Comparison of ENCODE assay signal across 9 cellular contexts in genomic region chr10:119654540-119654939, GRCh38. TPM values are rescaled to one million over a fixed set of nuclear protein-coding genes. Genes with fewer than 3 reads are reported as not detected.
DNase-seq lines count a peak whose midpoint lies in the region; ATAC-seq and TF ChIP-seq lines count a peak whose summit lies in the region.
"Had no signal": no experiment of that assay in that cellular context is flagged by ENCODE, and none has a peak within 500 bp of the region (broad histone marks: within the 10 kb centered on the region; RNA-seq: fewer than 3 reads in every experiment).

No MANE protein-coding gene starts in this region.

- BruUV-seq in Caco-2 (replicated peaks; lab: Mats Ljungman, UMichigan), result no TSS peak

- H3K27ac Mint-ChIP-seq in nephron progenitor cell (peak overlapping the region; percentile 82), Caco-2 (ENCODE audit: unreplicated experiment) (no peak overlapping the region)

- H3K36me3 ChIP-seq in BLaER1 (peaks cover 36% of the 10 kb centered on the region), MG63 (peaks cover 55% of the 10 kb centered on the region), Caco-2 (ENCODE audit: control insufficient read depth, insufficient read depth, low read length) (0 out of 2 replicates have a peak, but pooled peaks cover 3% of the 10 kb centered on the region)

- no peak overlapping the region for H3K9ac ChIP-seq in BLaER1

- H3K4me1 ChIP-seq in BLaER1 (peaks cover 67% of the 10 kb centered on the region), Caco-2 (peaks cover 19% of the 10 kb centered on the region)

- intact Hi-C loops in Caco-2 (cut with micrococcal nuclease; ENCODE audit: unreplicated experiment), result no loop called here

- H3K36me3 Mint-ChIP-seq in nephron progenitor cell (ENCODE audit: low read depth) (peaks cover 46% of the 10 kb centered on the region), Caco-2 (ENCODE audit: insufficient read depth, unreplicated experiment) (peaks cover 32% of the 10 kb centered on the region)

- H3K27me3 Mint-ChIP-seq in nephron progenitor cell (ENCODE audit: low read depth, poor library complexity) (peaks cover 4% of the 10 kb centered on the region), Caco-2 (ENCODE audit: insufficient read depth, unreplicated experiment) (no peaks in the 10 kb centered on the region)

- ATAC-seq in HG02610 (IDR thresholded peaks at IDR 0.05; ENCODE audit: unreplicated experiment), result no peak

- no peaks in the 10 kb centered on the region for H3K27me3 ChIP-seq in BLaER1
- no peaks in the 10 kb centered on the region for H3K27me3 ChIP-seq in MG63
- H3K27me3 ChIP-seq in Caco-2 (replicated peaks; ENCODE audit: control insufficient read depth, insufficient read depth, low read length), result no peaks in the 10 kb centered on the region

- CTCF ChIA-PET in Caco-2 (lab: Charles Lee), result interaction anchor here (0.6 to 1.2 kb wide), 3 partner anchors 24 to 259 kb away, joined by 4 to 6 read pairs (median 5); no protein-coding TSS in a partner anchor

- H3K27ac ChIP-seq in BLaER1, result peak overlapping the region; percentile 47; the same call in 1 of the 2 replicates

- no peak overlapping the region for H3K4me3 ChIP-seq in BLaER1
- peak overlapping the region; percentile 78 for H3K4me3 ChIP-seq in MG63
- peak overlapping the region; percentile 96 for H3K4me3 ChIP-seq in choroid plexus epithelial cell (ENCODE audit: low read depth, low read length)
- no peak overlapping the region for H3K4me3 ChIP-seq in Caco-2 (ENCODE audit: low read depth, low read length)

- peaks cover 3% of the 10 kb centered on the region; the same call in 1 of the 2 replicates for H3K9me3 ChIP-seq in BLaER1
- H3K9me3 ChIP-seq in MG63, result no peaks in the 10 kb centered on the region
- H3K9me3 ChIP-seq in Caco-2, result no peaks in the 10 kb centered on the region

- TF ChIP-seq CTCF in choroid plexus epithelial cell (conservative IDR thresholded peaks at IDR 0.05; ENCODE audit: low read depth, low read length), result no peak
- TF ChIP-seq CTCF in nephron progenitor cell (IDR thresholded peaks at IDR 0.05), result no peak
- TF ChIP-seq CTCF in Caco-2 (IDR thresholded peaks at IDR 0.05; ENCODE audit: insufficient read depth in 1 of 2, low read depth in 1 of 2, low read length in 1 of 2, severe bottlenecking in 1 of 2, unreplicated experiment in 1 of 2), result no peak

- H3K4me2 ChIP-seq in BLaER1, result peak overlapping the region; percentile 90

- H4K20me1 ChIP-seq in BLaER1, result peaks cover 38% of the 10 kb centered on the region

- DNase-seq in MG63, result peak; percentile 70
- no peak for DNase-seq in choroid plexus epithelial cell (ENCODE audit: low read depth)
- no peak for DNase-seq in nephron progenitor cell
- DNase-seq in stimulated activated CD8-positive, alpha-beta memory T cell treated with anti-CD3 and anti-CD28 coated beads, Interleukin-4, amount 100 ng/mL, for 48 hours, result no peak
- no peak for DNase-seq in stimulated activated CD4-positive, alpha-beta T cell treated with anti-CD3 and anti-CD28 coated beads, Interleukin-1b, Interleukin-23, amount 100 ng/mL, for 48 hours
- no peak for DNase-seq in Caco-2
- DNase-seq: NCI-H1694 treated with DMSO at 0.1 percent for 48 hours had no signal

- H3K4me3 Mint-ChIP-seq in nephron progenitor cell, result peak overlapping the region; percentile 68
- H3K4me3 Mint-ChIP-seq in Caco-2 (ENCODE audit: unreplicated experiment), result no peak overlapping the region

- H3K9me3 Mint-ChIP-seq in nephron progenitor cell (no peaks in the 10 kb centered on the region), Caco-2 (ENCODE audit: unreplicated experiment) (peaks cover 5% of the 10 kb centered on the region)

- POLR2A ChIA-PET in Caco-2 (lab: Charles Lee), result interaction anchor here (0.6 kb wide), 1 partner anchor 207 kb away, joined by 4 read pairs; no protein-coding TSS in a partner anchor

- peaks cover 78% of the 10 kb centered on the region for H3K4me1 Mint-ChIP-seq in nephron progenitor cell
- peaks cover 17% of the 10 kb centered on the region for H3K4me1 Mint-ChIP-seq in Caco-2 (ENCODE audit: low read depth, unreplicated experiment)

RNA-seq across cellular contexts. Expression of gene BAG3, which starts 3.4 kb away (rescaled TPM):
- 26.9 and 31.9 TPM in 2 replicates for total RNA-seq in MG63 (2014; rRNA removed; shearing (Covaris generic); ENCODE audit: low replicate concordance)
- 30.7 and 31.6 TPM in 2 replicates for total RNA-seq in Caco-2 (2022)

RNA-seq across cellular contexts. Expression of gene TIAL1, which starts 57.8 kb away (rescaled TPM):
- total RNA-seq in MG63 (2014; rRNA removed; shearing (Covaris generic); ENCODE audit: low replicate concordance), result 29.2 and 30.7 TPM in 2 replicates
- 162 and 174 TPM in 2 replicates for total RNA-seq in Caco-2 (2022)

Comparison
In these comparisons a context has a peak if more than half of its experiments do, and no peak if none do; other contexts are left out.
1. H3K4me3 ChIP-seq: peak in MG63 (single experiment) and choroid plexus epithelial cell (single experiment); none in BLaER1 (single experiment) and Caco-2 (single experiment).